Comparison of ENCODE assay signal across 1 cellular context in genomic region chr7:99373086-99374066, GRCh38.
TF ChIP-seq lines count a peak whose summit lies in the region.

No MANE protein-coding gene starts in this region.

TF ChIP-seq in IMR-90, 13 proteins besides CTCF, POLR2A, EP300 and RAD21 (continued from another document):
- TF ChIP-seq RFX5 (IDR thresholded peaks at IDR 0.05; ENCODE audit: low read depth, low read length): no peak
- TF ChIP-seq, protein P1, sequence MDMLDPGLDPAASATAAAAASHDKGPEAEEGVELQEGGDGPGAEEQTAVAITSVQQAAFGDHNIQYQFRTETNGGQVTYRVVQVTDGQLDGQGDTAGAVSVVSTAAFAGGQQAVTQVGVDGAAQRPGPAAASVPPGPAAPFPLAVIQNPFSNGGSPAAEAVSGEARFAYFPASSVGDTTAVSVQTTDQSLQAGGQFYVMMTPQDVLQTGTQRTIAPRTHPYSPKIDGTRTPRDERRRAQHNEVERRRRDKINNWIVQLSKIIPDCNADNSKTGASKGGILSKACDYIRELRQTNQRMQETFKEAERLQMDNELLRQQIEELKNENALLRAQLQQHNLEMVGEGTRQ (IDR thresholded peaks at IDR 0.05; ENCODE audit: low read depth, low read length): no peak
- no peak for TF ChIP-seq BHLHE40 (IDR thresholded peaks at IDR 0.05; ENCODE audit: low read depth, low read length)
- no peak for TF ChIP-seq MAZ (IDR thresholded peaks at IDR 0.05; ENCODE audit: borderline replicate concordance, low read depth, low read length)
- no peak for TF ChIP-seq RCOR1 (IDR thresholded peaks at IDR 0.05; ENCODE audit: insufficient replicate concordance, low read length)
- no peak for TF ChIP-seq CEBPB (IDR thresholded peaks at IDR 0.05; ENCODE audit: low read depth, low read length)
- TF ChIP-seq MXI1 (IDR thresholded peaks at IDR 0.05; ENCODE audit: borderline replicate concordance, low read depth, low read length): no peak
- no peak for TF ChIP-seq NFE2L2 (IDR thresholded peaks at IDR 0.05; ENCODE audit: low read depth, low read length)
- TF ChIP-seq, protein P2, sequence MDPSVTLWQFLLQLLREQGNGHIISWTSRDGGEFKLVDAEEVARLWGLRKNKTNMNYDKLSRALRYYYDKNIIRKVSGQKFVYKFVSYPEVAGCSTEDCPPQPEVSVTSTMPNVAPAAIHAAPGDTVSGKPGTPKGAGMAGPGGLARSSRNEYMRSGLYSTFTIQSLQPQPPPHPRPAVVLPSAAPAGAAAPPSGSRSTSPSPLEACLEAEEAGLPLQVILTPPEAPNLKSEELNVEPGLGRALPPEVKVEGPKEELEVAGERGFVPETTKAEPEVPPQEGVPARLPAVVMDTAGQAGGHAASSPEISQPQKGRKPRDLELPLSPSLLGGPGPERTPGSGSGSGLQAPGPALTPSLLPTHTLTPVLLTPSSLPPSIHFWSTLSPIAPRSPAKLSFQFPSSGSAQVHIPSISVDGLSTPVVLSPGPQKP (IDR thresholded peaks at IDR 0.05; ENCODE audit: borderline replicate concordance, low read depth, low read length): no peak
- TF ChIP-seq CHD1 (IDR thresholded peaks at IDR 0.05; ENCODE audit: low read depth, low read length): no peak
